ENCODE assay signal across 8 cellular contexts in genomic region chr1:108560430-108561144, GRCh38. TPM values are rescaled to one million over a fixed set of nuclear protein-coding genes. Genes with fewer than 3 reads are reported as not detected.
A peak's percentile ranks its signal among the peaks of the same experiment; 100 is the strongest.
DNase-seq lines count a peak whose midpoint lies in the region; ATAC-seq and TF ChIP-seq lines count a peak whose summit lies in the region.

No MANE protein-coding gene starts in this region.

- H3K4me3 Mint-ChIP-seq in CD4-positive, alpha-beta memory T cell: peak overlapping the region; percentile 91 to 98 (median 96)
- H3K4me3 Mint-ChIP-seq in neural crest cell: peak overlapping the region; percentile 98

- H3K27me3 Mint-ChIP-seq in CD4-positive, alpha-beta memory T cell: no peaks in the 10 kb centered on the region
- H3K27me3 Mint-ChIP-seq in neural crest cell (ENCODE audit: low read depth): no peaks in the 10 kb centered on the region

- peak overlapping the region; percentile 90 to 97 (median 95) for H3K27ac Mint-ChIP-seq in CD4-positive, alpha-beta memory T cell
- peak overlapping the region; percentile 45 for H3K27ac Mint-ChIP-seq in neural crest cell (ENCODE audit: unreplicated experiment)

- H3K9me3 ChIP-seq in CD4-positive, alpha-beta memory T cell (ENCODE audit: control insufficient read depth in 1 of 2, low read length in 2 of 2): no peaks in the 10 kb centered on the region

- POLR2A ChIA-PET in CD4-positive, alpha-beta memory T cell (lab: Charles Lee; ENCODE audit: partially characterized antibody): interaction anchor here (0.6 to 7.0 kb wide), 24 partner anchors 9 to 653 kb away, joined by 3 to 162 read pairs (median 5); partner anchors contain the start of genes GPSM2, HENMT1, PRPF38B and SLC25A24

- no peaks in the 10 kb centered on the region for H3K27me3 ChIP-seq in CD4-positive, alpha-beta memory T cell (ENCODE audit: insufficient read depth, low read length)

- ATAC-seq in GM19397 (IDR thresholded peaks at IDR 0.05; ENCODE audit: unreplicated experiment): peak; percentile 5

- H3K4me3 ChIP-seq in CD4-positive, alpha-beta memory T cell (ENCODE audit: low read length in 2 of 2): peak overlapping the region; percentile 15 to 59

- CTCF ChIA-PET in CD4-positive, alpha-beta memory T cell (lab: Charles Lee; ENCODE audit: partially characterized antibody): interaction anchor here (0.7 to 9.2 kb wide), 35 partner anchors 9 to 436 kb away, joined by 3 to 225 read pairs (median 4); partner anchors contain the start of genes HENMT1 and PRPF38B

- peaks cover 50% of the 10 kb centered on the region for H3K4me1 ChIP-seq in CD4-positive, alpha-beta memory T cell (ENCODE audit: insufficient read depth, low read length)

- peaks cover 0 to 4% of the 10 kb centered on the region in 2 donors for H3K36me3 Mint-ChIP-seq in CD4-positive, alpha-beta memory T cell
- H3K36me3 Mint-ChIP-seq in neural crest cell (ENCODE audit: low read depth): no peaks in the 10 kb centered on the region

- no peak for TF ChIP-seq CTCF in neural crest cell (conservative IDR thresholded peaks at IDR 0.05)

- intact Hi-C loops in CD4-positive, alpha-beta memory T cell (cut with micrococcal nuclease): loop anchor here (1.0 to 10.0 kb wide), 8 partner anchors 48 to 778 kb away; partner anchors contain the start of genes ELAPOR1 and PRPF38B

- H3K9me3 Mint-ChIP-seq in CD4-positive, alpha-beta memory T cell: no peaks in the 10 kb centered on the region
- no peaks in the 10 kb centered on the region for H3K9me3 Mint-ChIP-seq in neural crest cell

- H3K27ac ChIP-seq in CD4-positive, alpha-beta memory T cell (ENCODE audit: low read depth, low read length): peak overlapping the region; percentile 65

- no peaks in the 10 kb centered on the region for H3K36me3 ChIP-seq in CD4-positive, alpha-beta memory T cell (ENCODE audit: insufficient read depth, low read length)

- peaks cover 27 to 45% (median 29%) of the 10 kb centered on the region in 4 donors for H3K4me1 Mint-ChIP-seq in CD4-positive, alpha-beta memory T cell
- H3K4me1 Mint-ChIP-seq in neural crest cell: peaks cover 17% of the 10 kb centered on the region

- peak; percentile 31 to 71 (median 39) for DNase-seq in CD4-positive, alpha-beta memory T cell
- DNase-seq in HK-2 (ENCODE audit: unreplicated experiment) (peak; percentile 52), OCI-M1 (lab: John Stamatoyannopoulos, UW) (peak; percentile 81), fibroblast of the conjunctiva (ENCODE audit: low read depth) (peak; percentile 44), neural crest cell (ENCODE audit: low read depth, low spot score) (peak; percentile 32), ureter (ENCODE audit: low spot score) (peak; percentile 49)
- peak; percentile 68 to 70 for DNase-seq in activated T-cell treated with anti-CD3 and anti-CD28 coated beads, Interleukin-2, amount 50 U/mL, for 48 hours

RNA-seq across cellular contexts. Expression of gene EEIG2, which starts 0.7 kb away (rescaled TPM):
- 10 to 100 TPM in 1 of 2 experiments, 1 to 10 TPM in 1; 9.2 to 10.7 TPM for total RNA-seq in CD4-positive, alpha-beta memory T cell
- polyA plus RNA-seq in CD4-positive, alpha-beta memory T cell: 1 to 10 TPM in 1 of 2 donors, under 1 TPM in 1; 0.33 to 1.3 TPM
- total RNA-seq in neural crest cell (16.1 and 17.4 TPM in 2 replicates), ureter (24.1 TPM)

Comparison
In these comparisons a context has a peak if more than half of its experiments do, and no peak if none do; other contexts are left out.
1. Peak in every context shown above with its lines: DNase-seq, ATAC-seq, H3K4me3 ChIP-seq and H3K27ac ChIP-seq.